ENCODE assay signal across 2 cellular contexts in genomic region chr2:68916226-68916625, GRCh38.
A peak's percentile ranks its signal among the peaks of the same experiment; 100 is the strongest.
TF ChIP-seq lines count a peak whose summit lies in the region.

No MANE protein-coding gene starts in this region.

TF ChIP-seq in liver, 16 proteins besides CTCF, POLR2A, EP300 and RAD21:
- TF ChIP-seq FOXA2 (IDR thresholded peaks at IDR 0.05) (no peak), HNF4A (conservative IDR thresholded peaks at IDR 0.05) (peak; percentile 35 to 77)

TF ChIP-seq in HepG2, 621 proteins besides CTCF, POLR2A, EP300 and RAD21:
- no peak for TF ChIP-seq ARID3A (IDR thresholded peaks at IDR 0.05; ENCODE audit: low read depth, low read length)
- no peak for TF ChIP-seq MED8 (CRISPR knock-in tag; IDR thresholded peaks at IDR 0.05; ENCODE audit: insufficient replicate concordance)
- TF ChIP-seq NFKB2 (CRISPR knock-in tag; IDR thresholded peaks at IDR 0.05; ENCODE audit: borderline replicate concordance): no peak
- TF ChIP-seq ISX (CRISPR knock-in tag; conservative IDR thresholded peaks at IDR 0.05): no peak
- no peak for TF ChIP-seq DMAP1 (CRISPR knock-in tag; IDR thresholded peaks at IDR 0.05)
- TF ChIP-seq UBTF (CRISPR knock-in tag; IDR thresholded peaks at IDR 0.05): no peak
- no peak for TF ChIP-seq MAZ (IDR thresholded peaks at IDR 0.05; ENCODE audit: borderline replicate concordance, low read depth, low read length)
- no peak for TF ChIP-seq MAZ (CRISPR knock-in tag; IDR thresholded peaks at IDR 0.05; ENCODE audit: low read depth)
- TF ChIP-seq ZNF572 (CRISPR knock-in tag; IDR thresholded peaks at IDR 0.05): no peak
- no peak for TF ChIP-seq SOX13 (IDR thresholded peaks at IDR 0.05)
- TF ChIP-seq SOX13 (CRISPR knock-in tag; conservative IDR thresholded peaks at IDR 0.05 in 1 of 2, IDR thresholded peaks at IDR 0.05 in 1 of 2): no peak
TF ChIP-seq in HepG2: peak in this region for 0.
